Comparison of ENCODE assay signal across 8 cellular contexts in genomic region chr6:16731503-16732018, GRCh38. TPM values are rescaled to one million over a fixed set of nuclear protein-coding genes. Genes with fewer than 3 reads are reported as not detected.
DNase-seq lines count a peak whose midpoint lies in the region; ATAC-seq and TF ChIP-seq lines count a peak whose summit lies in the region.

No MANE protein-coding gene starts in this region.

- ATAC-seq in HG02943 (IDR thresholded peaks at IDR 0.05; ENCODE audit: low read depth, unreplicated experiment) = peak; percentile 91

- intact Hi-C loops in posterior vena cava (cut with DNase I) = no loop called here

- H3K27ac ChIP-seq in VCaP = peak overlapping the region; percentile 55

- TF ChIP-seq CTCF in VCaP (conservative IDR thresholded peaks at IDR 0.05) = no peak

- peak; percentile 16 for DNase-seq in NCI-H1105 treated with DMSO at 0.1 percent for 48 hours (lab: John Stamatoyannopoulos, UW)
- DNase-seq in NCI-H1105 (lab: John Stamatoyannopoulos, UW) = no peak
- peak; percentile 24 for DNase-seq in stimulated activated CD4-positive, alpha-beta T cell treated with anti-CD3 and anti-CD28 coated beads, Interleukin-1b, Interleukin-23, amount 100 ng/mL, for 48 hours
- no peak for DNase-seq in DMS79 treated with DMSO at 0.1 percent for 48 hours (lab: John Stamatoyannopoulos, UW)
- DNase-seq in posterior vena cava (ENCODE audit: low spot score) = no peak
- DNase-seq in HCEC 1CT = no peak

RNA-seq across cellular contexts. Expression of gene ATXN1, which starts 29.7 kb away (rescaled TPM):
- 10 to 100 TPM; 63.1 to 72.2 TPM for total RNA-seq in posterior vena cava

Comparison
In these comparisons a context has a peak if more than half of its experiments do, and no peak if none do; other contexts are left out.
1. DNase-seq: peak in NCI-H1105 treated with DMSO at 0.1 percent for 48 hours (single experiment) and stimulated activated CD4-positive, alpha-beta T cell treated with anti-CD3 and anti-CD28 coated beads, Interleukin-1b, Interleukin-23, amount 100 ng/mL, for 48 hours (single experiment); none in NCI-H1105 (single experiment), DMS79 treated with DMSO at 0.1 percent for 48 hours (single experiment), posterior vena cava (single experiment) and HCEC 1CT (single experiment).